Comparison of ENCODE assay signal across 30 cellular contexts in genomic region chr1:99717005-99717404, GRCh38. TPM values are rescaled to one million over a fixed set of nuclear protein-coding genes. Genes with fewer than 3 reads are reported as not detected.
"Had no signal": no experiment of that assay in that cellular context is flagged by ENCODE, and none has a peak within 500 bp of the region (broad histone marks: within the 10 kb centered on the region; RNA-seq: fewer than 3 reads in every experiment).

No MANE protein-coding gene starts in this region.

- H3K9ac ChIP-seq: neural progenitor cell had no signal

- H3K27me3 Mint-ChIP-seq: naive B cell; stimulated activated memory B cell treated with anti-CD40 and anti-IgM and Interleukin-4, amounts not matched to agents 10 μg/mL and 1 μg/mL and 100 μg/mL, for 72 hours; stimulated activated naive CD8-positive, alpha-beta T cell treated with anti-CD3 and anti-CD28 coated beads, Interleukin-15, amount 100 ng/mL, for 72 hours; type B pancreatic cell had no signal

- H3K4me1 Mint-ChIP-seq: naive B cell; naive thymus-derived CD8-positive, alpha-beta T cell; neural progenitor cell; stimulated activated memory B cell treated with anti-CD40 and anti-IgM and Interleukin-4, amounts not matched to agents 10 μg/mL and 1 μg/mL and 100 μg/mL, for 72 hours; stimulated activated naive CD8-positive, alpha-beta T cell treated with anti-CD3 and anti-CD28 coated beads, Interleukin-15, amount 100 ng/mL, for 72 hours had no signal

- H3K36me3 Mint-ChIP-seq: naive thymus-derived CD8-positive, alpha-beta T cell; neural progenitor cell had no signal

- H3K9me3 ChIP-seq: ovary, prostate gland, spleen, suprapubic skin, testis, tibial artery, transverse colon, upper lobe of right lung, uterus had no signal

- H3K4me3 ChIP-seq: neural progenitor cell, ovary, prostate gland, skin epidermis, smooth muscle cell, spleen, suprapubic skin, testis, tibial artery, transverse colon, upper lobe of right lung, uterus had no signal

- H3K27me3 ChIP-seq: neural progenitor cell, ovary, spleen, suprapubic skin, testis, tibial artery, transverse colon, upper lobe of right lung, uterus had no signal

- ATAC-seq: naive thymus-derived CD8-positive, alpha-beta T cell; right cardiac atrium; sciatic nerve; stimulated activated memory B cell treated with anti-CD40 and anti-IgM and Interleukin-4, amounts not matched to agents 10 μg/mL and 1 μg/mL and 100 μg/mL, for 72 hours; stimulated activated naive CD8-positive, alpha-beta T cell treated with anti-CD3 and anti-CD28 coated beads, Interleukin-15, amount 100 ng/mL, for 72 hours; stimulated activated naive CD8-positive, alpha-beta T cell treated with anti-CD3 and anti-CD28 coated beads, Interleukin-15, Interleukin-2, amounts not matched to agents 100 U/mL and 50 U/mL, for 24 hours; upper lobe of right lung had no signal

- H3K27ac ChIP-seq: neural progenitor cell, ovary, prostate gland, skin epidermis, spleen, suprapubic skin, testis, tibial artery, transverse colon, upper lobe of right lung, uterus had no signal

- H3K9me3 Mint-ChIP-seq: naive B cell; naive thymus-derived CD8-positive, alpha-beta T cell; nephron; neural progenitor cell; stimulated activated memory B cell treated with anti-CD40 and anti-IgM and Interleukin-4, amounts not matched to agents 10 μg/mL and 1 μg/mL and 100 μg/mL, for 72 hours; stimulated activated naive CD8-positive, alpha-beta T cell treated with anti-CD3 and anti-CD28 coated beads, Interleukin-15, amount 100 ng/mL, for 72 hours; type B pancreatic cell had no signal

- DNase-seq: naive B cell; naive thymus-derived CD8-positive, alpha-beta T cell; occipital lobe; ovary; right cardiac atrium; spleen; stimulated activated CD4-positive, alpha-beta T cell treated with anti-CD3 and anti-CD28 coated beads, Interleukin-12 subunit alpha, Interleukin-12 subunit beta, amount 100 ng/mL, for 4 hours; stimulated activated CD4-positive, alpha-beta T cell treated with anti-CD3 and anti-CD28 coated beads, Interleukin-1b, Interleukin-23, amount 100 ng/mL, for 48 hours; stimulated activated CD4-positive, alpha-beta T cell treated with anti-CD3 and anti-CD28 coated beads, Interleukin-4, amount 100 ng/mL, for 1 hour; stimulated activated CD4-positive, alpha-beta T cell treated with anti-CD3 and anti-CD28 coated beads, Interleukin-4, amount 100 ng/mL, for 4 hours; stimulated activated CD8-positive, alpha-beta memory T cell treated with anti-CD3 and anti-CD28 coated beads, Interleukin-4, amount 100 ng/mL, for 48 hours; stimulated activated naive CD4-positive, alpha-beta T cell; stimulated activated naive CD8-positive, alpha-beta T cell treated with anti-CD3 and anti-CD28 coated beads, Interleukin-15, amount 100 ng/mL, for 72 hours; stimulated activated naive CD8-positive, alpha-beta T cell treated with anti-CD3 and anti-CD28 coated beads, Interleukin-15, Interleukin-2, amounts not matched to agents 100 U/mL and 50 U/mL, for 24 hours; substantia nigra; testis; tibial artery; transverse colon; upper lobe of right lung; uterus had no signal

- H3K27ac Mint-ChIP-seq: naive B cell; nephron; neural progenitor cell; stimulated activated memory B cell treated with anti-CD40 and anti-IgM and Interleukin-4, amounts not matched to agents 10 μg/mL and 1 μg/mL and 100 μg/mL, for 72 hours; stimulated activated naive CD8-positive, alpha-beta T cell treated with anti-CD3 and anti-CD28 coated beads, Interleukin-15, amount 100 ng/mL, for 72 hours; type B pancreatic cell had no signal

- H2AFZ ChIP-seq: neural progenitor cell had no signal

- H3K4me1 ChIP-seq: neural progenitor cell, prostate gland, spleen, suprapubic skin, testis, tibial artery, upper lobe of right lung, uterus had no signal

- H3K4me3 Mint-ChIP-seq: naive B cell; naive thymus-derived CD8-positive, alpha-beta T cell; nephron; neural progenitor cell; stimulated activated memory B cell treated with anti-CD40 and anti-IgM and Interleukin-4, amounts not matched to agents 10 μg/mL and 1 μg/mL and 100 μg/mL, for 72 hours; stimulated activated naive CD8-positive, alpha-beta T cell treated with anti-CD3 and anti-CD28 coated beads, Interleukin-15, amount 100 ng/mL, for 72 hours; type B pancreatic cell had no signal

- H3K36me3 ChIP-seq: neural progenitor cell, ovary, prostate gland, transverse colon, uterus had no signal

- H3K4me2 ChIP-seq: neural progenitor cell, smooth muscle cell had no signal

RNA-seq across cellular contexts. Expression of gene FRRS1, which starts 49.4 kb away (rescaled TPM):
- polyA plus RNA-seq: neural cell had no signal
